12 cellular contexts compared by ENCODE assay signal in genomic region chr6:135651964-135652755, GRCh38.
DNase-seq lines count a peak whose midpoint lies in the region; ATAC-seq lines count a peak whose summit lies in the region.
"Had no signal": no experiment of that assay in that cellular context is flagged by ENCODE, and none has a peak within 500 bp of the region (broad histone marks: within the 10 kb centered on the region; RNA-seq: fewer than 3 reads in every experiment).

No MANE protein-coding gene starts in this region.

- 61 to 66% methylated on average over 7 of the region's 7 CpGs for WGBS in aorta, 2 donors

- intact Hi-C loops in aorta (cut with DNase I) (no loop called here), head of caudate nucleus (cut with DNase I) (no loop called here)

- ATAC-seq in GM18511 (IDR thresholded peaks at IDR 0.05; ENCODE audit: unreplicated experiment), result peak; percentile 97
- peak; percentile 99 for ATAC-seq in GM21526 (IDR thresholded peaks at IDR 0.05; ENCODE audit: low FRiP score, unreplicated experiment)
- peak; percentile 98 for ATAC-seq in HG03354 (IDR thresholded peaks at IDR 0.05; ENCODE audit: poor library complexity, severe bottlenecking, unreplicated experiment)
- ATAC-seq in aorta (ENCODE audit: low FRiP score), result no peak
- ATAC-seq: upper lobe of right lung had no signal

- H3K27me3 Mint-ChIP-seq in activated naive CD8-positive, alpha-beta T cell, result peaks cover 3% of the 10 kb centered on the region
- H3K27me3 Mint-ChIP-seq: dendritic cell treated with granulocyte-macrophage colony-stimulating factor and Interleukin-4, amounts not matched to agents 40 ng/mL and 50 ng/mL, for 4 days had no signal

- no peak overlapping the region for H3K4me3 Mint-ChIP-seq in activated naive CD8-positive, alpha-beta T cell
- H3K4me3 Mint-ChIP-seq: dendritic cell treated with granulocyte-macrophage colony-stimulating factor and Interleukin-4, amounts not matched to agents 40 ng/mL and 50 ng/mL, for 4 days had no signal

- peaks cover 18% of the 10 kb centered on the region for H3K36me3 Mint-ChIP-seq in activated naive CD8-positive, alpha-beta T cell

- H3K4me1 Mint-ChIP-seq in activated naive CD8-positive, alpha-beta T cell (ENCODE audit: low read depth), result peaks cover 18% of the 10 kb centered on the region

- no peaks in the 10 kb centered on the region for H3K27me3 ChIP-seq in aorta (ENCODE audit: control insufficient read depth in 1 of 2, insufficient read depth in 2 of 2, low read length in 1 of 2)
- H3K27me3 ChIP-seq: upper lobe of right lung had no signal

- H3K4me3 ChIP-seq in aorta (ENCODE audit: low read length in 2 of 2), result no peak overlapping the region
- H3K4me3 ChIP-seq: upper lobe of right lung had no signal

- no peak overlapping the region for H3K27ac ChIP-seq in aorta (ENCODE audit: low read depth in 1 of 2, low read length in 2 of 2)
- H3K27ac ChIP-seq: upper lobe of right lung, VCaP had no signal

- peaks cover 1% of the 10 kb centered on the region for H3K9me3 ChIP-seq in aorta (ENCODE audit: control insufficient read depth, low read length)

- peak overlapping the region; percentile 64 for H3K27ac Mint-ChIP-seq in activated naive CD8-positive, alpha-beta T cell
- H3K27ac Mint-ChIP-seq: dendritic cell treated with granulocyte-macrophage colony-stimulating factor and Interleukin-4, amounts not matched to agents 40 ng/mL and 50 ng/mL, for 4 days had no signal

- no peaks in the 10 kb centered on the region for H3K36me3 ChIP-seq in aorta (ENCODE audit: control insufficient read depth in 1 of 2, insufficient read depth in 2 of 2, low read length in 1 of 2)
- H3K36me3 ChIP-seq: upper lobe of right lung had no signal

- no peak for DNase-seq in islet precursor cell
- no peak for DNase-seq in activated T-cell treated with anti-CD3 and anti-CD28 coated beads, Interleukin-2, amount 50 U/mL, for 1 hour
- no peak for DNase-seq in aorta
- DNase-seq in head of caudate nucleus, result no peak
- DNase-seq: stimulated activated CD4-positive, alpha-beta T cell treated with anti-CD3 and anti-CD28 coated beads, Interleukin-12 subunit alpha, Interleukin-12 subunit beta, amount 100 ng/mL, for 4 hours; upper lobe of right lung had no signal

- peaks cover 26% of the 10 kb centered on the region for H3K9me3 Mint-ChIP-seq in activated naive CD8-positive, alpha-beta T cell (ENCODE audit: low read depth)

- H3K4me1 ChIP-seq in aorta (ENCODE audit: control insufficient read depth in 1 of 2, insufficient read depth in 2 of 2, low read length in 2 of 2), result no peaks in the 10 kb centered on the region
- H3K4me1 ChIP-seq: upper lobe of right lung had no signal
